In the genomic region with DNA sequence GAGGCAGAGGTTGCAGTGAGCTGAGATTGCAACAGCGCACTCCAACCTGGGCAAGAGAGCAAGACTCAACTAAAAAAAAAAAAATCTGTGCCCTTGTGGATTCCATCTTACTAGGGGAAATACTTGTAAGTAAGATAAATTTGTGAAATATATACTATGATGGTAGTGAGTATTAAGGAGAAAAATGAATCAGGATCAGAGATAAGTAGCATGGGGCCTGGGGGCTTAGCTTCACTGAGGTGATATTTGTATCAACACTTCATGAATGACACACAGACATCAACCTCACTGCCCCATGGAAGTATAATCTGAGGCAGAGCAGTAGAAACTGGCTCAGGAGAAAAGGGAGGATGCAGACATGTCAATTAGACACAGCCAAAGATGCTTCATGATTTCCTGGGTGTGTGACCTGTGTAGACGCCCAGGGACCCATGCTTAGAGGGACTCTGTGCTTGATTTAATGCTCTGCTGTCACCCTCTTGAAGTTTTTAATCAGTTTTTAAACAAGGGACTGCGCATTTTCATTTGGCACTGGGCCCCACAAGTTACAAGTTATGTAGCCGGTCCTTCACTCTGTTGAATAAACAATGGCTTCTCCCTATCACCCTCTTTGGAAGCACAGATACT, we compare ENCODE assay signal across 9 cellular contexts. TPM values are rescaled to one million over a fixed set of nuclear protein-coding genes. Genes with fewer than 3 reads are reported as not detected.
DNase-seq lines count a peak whose midpoint lies in the region; ATAC-seq and TF ChIP-seq lines count a peak whose summit lies in the region.
"Had no signal": no experiment of that assay in that cellular context is flagged by ENCODE, and none has a peak within 500 bp of the region (broad histone marks: within the 10 kb centered on the region; RNA-seq: fewer than 3 reads in every experiment).

No MANE protein-coding gene starts in this region.

- H3K36me3 Mint-ChIP-seq in Calu3 (ENCODE audit: insufficient read depth, unreplicated experiment) (peaks cover 10% of the 10 kb centered on the region), WTC11 (no peaks in the 10 kb centered on the region)
- no peaks in the 10 kb centered on the region for H3K36me3 Mint-ChIP-seq in activated naive CD8-positive, alpha-beta T cell treated with anti-CD3 and anti-CD28 coated beads for 36 hours
- no peaks in the 10 kb centered on the region for H3K36me3 Mint-ChIP-seq in natural killer cell treated with Interleukin-12 subunit alpha and Interleukin-12 subunit beta and Interleukin-15 and Interleukin-18, amount 100 ng/mL, for 72 hours

- H3K27ac Mint-ChIP-seq in Calu3 (ENCODE audit: unreplicated experiment) (no peak overlapping the region), WTC11 (no peak overlapping the region)
- H3K27ac Mint-ChIP-seq in activated naive CD8-positive, alpha-beta T cell treated with anti-CD3 and anti-CD28 coated beads for 36 hours, result peak overlapping the region; percentile 94
- H3K27ac Mint-ChIP-seq in natural killer cell treated with Interleukin-12 subunit alpha and Interleukin-12 subunit beta and Interleukin-15 and Interleukin-18, amount 100 ng/mL, for 72 hours, result peak overlapping the region; percentile 93 to 96

- no TSS peak for BruUV-seq in Calu3 (replicated peaks; lab: Mats Ljungman, UMichigan)

- peak overlapping the region; percentile 53 for H3K4me3 Mint-ChIP-seq in Calu3 (ENCODE audit: low read depth, unreplicated experiment)
- H3K4me3 Mint-ChIP-seq in activated naive CD8-positive, alpha-beta T cell treated with anti-CD3 and anti-CD28 coated beads for 36 hours, result peak overlapping the region; percentile 64
- H3K4me3 Mint-ChIP-seq in natural killer cell treated with Interleukin-12 subunit alpha and Interleukin-12 subunit beta and Interleukin-15 and Interleukin-18, amount 100 ng/mL, for 72 hours, result peak overlapping the region; percentile 82
- no peak overlapping the region for H3K4me3 Mint-ChIP-seq in WTC11

- peaks cover 16% of the 10 kb centered on the region for H3K4me1 Mint-ChIP-seq in Calu3 (ENCODE audit: low read depth, unreplicated experiment)
- H3K4me1 Mint-ChIP-seq in activated naive CD8-positive, alpha-beta T cell treated with anti-CD3 and anti-CD28 coated beads for 36 hours, result peaks cover 42% of the 10 kb centered on the region
- H3K4me1 Mint-ChIP-seq in natural killer cell treated with Interleukin-12 subunit alpha and Interleukin-12 subunit beta and Interleukin-15 and Interleukin-18, amount 100 ng/mL, for 72 hours (ENCODE audit: low read depth in 2 of 2), result peaks cover 41 to 43% of the 10 kb centered on the region in 2 donors
- peaks cover 16% of the 10 kb centered on the region for H3K4me1 Mint-ChIP-seq in WTC11

- CTCF ChIA-PET in Calu3 (lab: Charles Lee) (no interaction called here), WTC11 (lab: Charles Lee) (no interaction called here)

- H3K27me3 Mint-ChIP-seq in Calu3 (ENCODE audit: unreplicated experiment), result no peaks in the 10 kb centered on the region
- H3K27me3 Mint-ChIP-seq in activated naive CD8-positive, alpha-beta T cell treated with anti-CD3 and anti-CD28 coated beads for 36 hours, result no peaks in the 10 kb centered on the region
- H3K27me3 Mint-ChIP-seq in natural killer cell treated with Interleukin-12 subunit alpha and Interleukin-12 subunit beta and Interleukin-15 and Interleukin-18, amount 100 ng/mL, for 72 hours, result no peaks in the 10 kb centered on the region
- no peaks in the 10 kb centered on the region for H3K27me3 Mint-ChIP-seq in WTC11 (ENCODE audit: low read depth)

- intact Hi-C loops in Calu3 (cut with micrococcal nuclease; ENCODE audit: unreplicated experiment), result no loop called here

- H3K9me3 Mint-ChIP-seq in Calu3 (ENCODE audit: low read depth, unreplicated experiment) (no peaks in the 10 kb centered on the region), WTC11 (no peaks in the 10 kb centered on the region)
- H3K9me3 Mint-ChIP-seq in activated naive CD8-positive, alpha-beta T cell treated with anti-CD3 and anti-CD28 coated beads for 36 hours, result no peaks in the 10 kb centered on the region
- no peaks in the 10 kb centered on the region for H3K9me3 Mint-ChIP-seq in natural killer cell treated with Interleukin-12 subunit alpha and Interleukin-12 subunit beta and Interleukin-15 and Interleukin-18, amount 100 ng/mL, for 72 hours

- ATAC-seq in HG03095 (IDR thresholded peaks at IDR 0.05; ENCODE audit: unreplicated experiment) (peak; percentile 8), WTC11 (no peak), left lobe of liver (no peak)
- ATAC-seq in natural killer cell treated with Interleukin-12 subunit alpha and Interleukin-12 subunit beta and Interleukin-15 and Interleukin-18, amount 100 ng/mL, for 72 hours, result peak; percentile 37 to 60

- POLR2A ChIA-PET in WTC11 (lab: Charles Lee), result no interaction called here

- DNase-seq in Calu3 (no peak), WTC11 (ENCODE audit: low spot score) (no peak), left lobe of liver (ENCODE audit: low spot score) (no peak), DMS 273 (lab: John Stamatoyannopoulos, UW; ENCODE audit: unreplicated experiment) (no peak), amygdala (lab: John Stamatoyannopoulos, UW) (no peak)
- peak; percentile 8 for DNase-seq in activated naive CD8-positive, alpha-beta T cell treated with anti-CD3 and anti-CD28 coated beads for 36 hours
- no peak for DNase-seq in natural killer cell treated with Interleukin-12 subunit alpha and Interleukin-12 subunit beta and Interleukin-15 and Interleukin-18, amount 100 ng/mL, for 72 hours (ENCODE audit: low spot score)
- DNase-seq: NCI-H82 had no signal

- TF ChIP-seq CTCF in Calu3 (IDR thresholded peaks at IDR 0.05; ENCODE audit: unreplicated experiment) (no peak), WTC11 (IDR thresholded peaks at IDR 0.05) (no peak)

TF ChIP-seq in WTC11, 78 proteins besides CTCF, POLR2A, EP300 and RAD21 (continues in another document):
- TF ChIP-seq, protein P1, sequence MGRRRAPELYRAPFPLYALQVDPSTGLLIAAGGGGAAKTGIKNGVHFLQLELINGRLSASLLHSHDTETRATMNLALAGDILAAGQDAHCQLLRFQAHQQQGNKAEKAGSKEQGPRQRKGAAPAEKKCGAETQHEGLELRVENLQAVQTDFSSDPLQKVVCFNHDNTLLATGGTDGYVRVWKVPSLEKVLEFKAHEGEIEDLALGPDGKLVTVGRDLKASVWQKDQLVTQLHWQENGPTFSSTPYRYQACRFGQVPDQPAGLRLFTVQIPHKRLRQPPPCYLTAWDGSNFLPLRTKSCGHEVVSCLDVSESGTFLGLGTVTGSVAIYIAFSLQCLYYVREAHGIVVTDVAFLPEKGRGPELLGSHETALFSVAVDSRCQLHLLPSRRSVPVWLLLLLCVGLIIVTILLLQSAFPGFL (CRISPR knock-in tag; IDR thresholded peaks at IDR 0.05; ENCODE audit: borderline replicate concordance), result no peak
- TF ChIP-seq CREM (CRISPR knock-in tag; IDR thresholded peaks at IDR 0.05) (no peak), SMAD4 (CRISPR knock-in tag; IDR thresholded peaks at IDR 0.05) (no peak)
- TF ChIP-seq, protein P2, sequence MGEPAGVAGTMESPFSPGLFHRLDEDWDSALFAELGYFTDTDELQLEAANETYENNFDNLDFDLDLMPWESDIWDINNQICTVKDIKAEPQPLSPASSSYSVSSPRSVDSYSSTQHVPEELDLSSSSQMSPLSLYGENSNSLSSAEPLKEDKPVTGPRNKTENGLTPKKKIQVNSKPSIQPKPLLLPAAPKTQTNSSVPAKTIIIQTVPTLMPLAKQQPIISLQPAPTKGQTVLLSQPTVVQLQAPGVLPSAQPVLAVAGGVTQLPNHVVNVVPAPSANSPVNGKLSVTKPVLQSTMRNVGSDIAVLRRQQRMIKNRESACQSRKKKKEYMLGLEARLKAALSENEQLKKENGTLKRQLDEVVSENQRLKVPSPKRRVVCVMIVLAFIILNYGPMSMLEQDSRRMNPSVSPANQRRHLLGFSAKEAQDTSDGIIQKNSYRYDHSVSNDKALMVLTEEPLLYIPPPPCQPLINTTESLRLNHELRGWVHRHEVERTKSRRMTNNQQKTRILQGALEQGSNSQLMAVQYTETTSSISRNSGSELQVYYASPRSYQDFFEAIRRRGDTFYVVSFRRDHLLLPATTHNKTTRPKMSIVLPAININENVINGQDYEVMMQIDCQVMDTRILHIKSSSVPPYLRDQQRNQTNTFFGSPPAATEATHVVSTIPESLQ (CRISPR knock-in tag; IDR thresholded peaks at IDR 0.05), result no peak
- TF ChIP-seq, protein P3, sequence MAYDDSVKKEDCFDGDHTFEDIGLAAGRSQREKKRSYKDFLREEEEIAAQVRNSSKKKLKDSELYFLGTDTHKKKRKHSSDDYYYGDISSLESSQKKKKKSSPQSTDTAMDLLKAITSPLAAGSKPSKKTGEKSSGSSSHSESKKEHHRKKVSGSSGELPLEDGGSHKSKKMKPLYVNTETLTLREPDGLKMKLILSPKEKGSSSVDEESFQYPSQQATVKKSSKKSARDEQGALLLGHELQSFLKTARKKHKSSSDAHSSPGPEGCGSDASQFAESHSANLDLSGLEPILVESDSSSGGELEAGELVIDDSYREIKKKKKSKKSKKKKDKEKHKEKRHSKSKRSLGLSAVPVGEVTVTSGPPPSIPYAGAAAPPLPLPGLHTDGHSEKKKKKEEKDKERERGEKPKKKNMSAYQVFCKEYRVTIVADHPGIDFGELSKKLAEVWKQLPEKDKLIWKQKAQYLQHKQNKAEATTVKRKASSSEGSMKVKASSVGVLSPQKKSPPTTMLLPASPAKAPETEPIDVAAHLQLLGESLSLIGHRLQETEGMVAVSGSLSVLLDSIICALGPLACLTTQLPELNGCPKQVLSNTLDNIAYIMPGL (CRISPR knock-in tag; IDR thresholded peaks at IDR 0.05), result no peak

RNA-seq across cellular contexts. Expression of a gene that starts 35.0 kb away (rescaled TPM):
- total RNA-seq in Calu3 (2022) (60.0 and 67.6 TPM in 2 replicates), WTC11 (2021) (72.7 to 78.4 TPM (median 73.9 TPM) in 3 replicates), left lobe of liver (70.8 TPM)
- total RNA-seq in activated naive CD8-positive, alpha-beta T cell treated with anti-CD3 and anti-CD28 coated beads for 36 hours, result 10 to 100 TPM; 79.4 to 79.7 TPM
- 10 to 100 TPM; 68.3 to 78.1 TPM for total RNA-seq in natural killer cell treated with Interleukin-12 subunit alpha and Interleukin-12 subunit beta and Interleukin-15 and Interleukin-18, amount 100 ng/mL, for 72 hours

RNA-seq across cellular contexts. Expression of a gene that starts 41.9 kb away (rescaled TPM):
- total RNA-seq in Calu3 (2022) (102 and 116 TPM in 2 replicates), WTC11 (2021) (239 to 262 TPM (median 240 TPM) in 3 replicates), left lobe of liver (18.5 TPM)
- total RNA-seq in activated naive CD8-positive, alpha-beta T cell treated with anti-CD3 and anti-CD28 coated beads for 36 hours, result 100 to 1,000 TPM; 708 to 723 TPM
- total RNA-seq in natural killer cell treated with Interleukin-12 subunit alpha and Interleukin-12 subunit beta and Interleukin-15 and Interleukin-18, amount 100 ng/mL, for 72 hours, result 100 to 1,000 TPM; 288 to 377 TPM

RNA-seq across cellular contexts. Expression of a gene that starts 48.9 kb away (rescaled TPM):
- 21.5 and 25.7 TPM in 2 replicates for total RNA-seq in Calu3 (2022)
- total RNA-seq in activated naive CD8-positive, alpha-beta T cell treated with anti-CD3 and anti-CD28 coated beads for 36 hours, result 10 to 100 TPM; 37.5 to 41.9 TPM
- 10 to 100 TPM; 48.7 to 52.0 TPM for total RNA-seq in natural killer cell treated with Interleukin-12 subunit alpha and Interleukin-12 subunit beta and Interleukin-15 and Interleukin-18, amount 100 ng/mL, for 72 hours
- 49.1 to 56.6 TPM (median 54.9 TPM) in 3 replicates for total RNA-seq in WTC11 (2021)
- 29.9 TPM for total RNA-seq in left lobe of liver

Comparison
In these comparisons a context has a peak if more than half of its experiments do, and no peak if none do; other contexts are left out.
1. H3K27ac Mint-ChIP-seq: peak in activated naive CD8-positive, alpha-beta T cell treated with anti-CD3 and anti-CD28 coated beads for 36 hours (single experiment) and natural killer cell treated with Interleukin-12 subunit alpha and Interleukin-12 subunit beta and Interleukin-15 and Interleukin-18, amount 100 ng/mL, for 72 hours (2 of 2); none in Calu3 (single experiment) and WTC11 (single experiment).
2. ATAC-seq: peak in HG03095 (single experiment) and natural killer cell treated with Interleukin-12 subunit alpha and Interleukin-12 subunit beta and Interleukin-15 and Interleukin-18, amount 100 ng/mL, for 72 hours (2 of 2); none in WTC11 (single experiment) and left lobe of liver (single experiment).